ENCODE assay signal across 9 cellular contexts in the genomic region with DNA sequence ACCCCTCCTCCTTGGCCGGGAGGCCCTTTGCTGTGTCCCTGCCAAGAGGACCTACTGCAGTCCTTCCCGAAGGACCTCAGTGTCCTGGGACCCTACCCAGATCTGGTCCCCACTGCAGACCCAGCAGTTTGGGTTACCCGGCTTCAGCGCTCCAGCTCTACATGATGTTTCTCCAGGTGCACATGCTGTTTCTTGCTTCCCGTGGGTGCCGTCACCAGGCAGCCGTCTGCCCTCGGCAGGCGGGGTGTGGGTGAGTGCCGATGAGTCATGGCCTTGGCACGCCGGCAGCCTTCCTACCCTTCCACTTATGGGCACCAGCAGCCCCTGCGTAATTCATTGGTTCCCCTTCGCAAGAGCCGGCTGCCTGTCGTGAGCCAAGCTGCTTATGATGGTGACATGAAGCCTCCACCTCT.
DNase-seq lines count a peak whose midpoint lies in the region; ATAC-seq and TF ChIP-seq lines count a peak whose summit lies in the region.
"Had no signal": no experiment of that assay in that cellular context is flagged by ENCODE, and none has a peak within 500 bp of the region (broad histone marks: within the 10 kb centered on the region; RNA-seq: fewer than 3 reads in every experiment).

No MANE protein-coding gene starts in this region.

- H3K36me3 Mint-ChIP-seq in brain = peaks cover 16% of the 10 kb centered on the region

- no peaks in the 10 kb centered on the region for H3K4me1 Mint-ChIP-seq in brain

- H3K4me3 Mint-ChIP-seq in brain = no peak overlapping the region
- H3K4me3 Mint-ChIP-seq: activated B cell treated with CpG ODN at 0.5 μM for 24 hours had no signal

- peak overlapping the region in 4 of 5 experiments; percentile 45 to 87 (median 70) for H3K27ac Mint-ChIP-seq in brain
- H3K27ac Mint-ChIP-seq: activated B cell treated with CpG ODN at 0.5 μM for 24 hours had no signal

- DNase-seq in HT1080 (ENCODE audit: low read depth) = peak; percentile 97
- peak; percentile 78 to 95 for DNase-seq in lower leg skin (ENCODE audit: low spot score in 2 of 2)
- no peak for DNase-seq in activated gamma-delta T cell (lab: John Stamatoyannopoulos, UW)
- DNase-seq in activated CD4-positive, alpha-beta T cell treated with anti-CD3 and anti-CD28 coated beads, Interleukin-2, amount 50 U/mL, for 48 hours = no peak

- intact Hi-C loops in lower leg skin (cut with DNase I; ENCODE audit: low total_unique reads) = loop anchor here (2.0 kb wide), 1 partner anchor 103 kb away; no protein-coding TSS in a partner anchor

- ATAC-seq in HG02973 (IDR thresholded peaks at IDR 0.05; ENCODE audit: unreplicated experiment) = no peak
- no peak for ATAC-seq in GM19455 (IDR thresholded peaks at IDR 0.05; ENCODE audit: unreplicated experiment)

- H3K9me3 Mint-ChIP-seq in brain = no peaks in the 10 kb centered on the region
- H3K9me3 Mint-ChIP-seq: activated B cell treated with CpG ODN at 0.5 μM for 24 hours had no signal

- TF ChIP-seq POLR2A in lower leg skin (IDR thresholded peaks at IDR 0.05) = no peak

- H3K27me3 Mint-ChIP-seq in brain = peaks cover 4% of the 10 kb centered on the region
- H3K27me3 Mint-ChIP-seq: activated B cell treated with CpG ODN at 0.5 μM for 24 hours had no signal

- no peak overlapping the region for H3K4me3 ChIP-seq in lower leg skin (ENCODE audit: low read depth, poor library complexity, severe bottlenecking)

- TF ChIP-seq CTCF in 22Rv1 (IDR thresholded peaks at IDR 0.05) = peak; percentile 63
- peak in 1 of 2 experiments; percentile 62 for TF ChIP-seq CTCF in brain (conservative IDR thresholded peaks at IDR 0.05)
- TF ChIP-seq CTCF in lower leg skin (IDR thresholded peaks at IDR 0.05) = no peak

- no peak overlapping the region for H3K27ac ChIP-seq in 22Rv1

- 22 to 30% methylated on average over 15 to 16 of the region's 16 CpGs for WGBS in lower leg skin, 2 donors

Comparison
In these comparisons a context has a peak if more than half of its experiments do, and no peak if none do; other contexts are left out.
1. DNase-seq: peak in HT1080 (single experiment) and lower leg skin (2 of 2); none in activated gamma-delta T cell (single experiment) and activated CD4-positive, alpha-beta T cell treated with anti-CD3 and anti-CD28 coated beads, Interleukin-2, amount 50 U/mL, for 48 hours (0 of 2).